Comparison of ENCODE assay signal across 22 cellular contexts in the genomic region with DNA sequence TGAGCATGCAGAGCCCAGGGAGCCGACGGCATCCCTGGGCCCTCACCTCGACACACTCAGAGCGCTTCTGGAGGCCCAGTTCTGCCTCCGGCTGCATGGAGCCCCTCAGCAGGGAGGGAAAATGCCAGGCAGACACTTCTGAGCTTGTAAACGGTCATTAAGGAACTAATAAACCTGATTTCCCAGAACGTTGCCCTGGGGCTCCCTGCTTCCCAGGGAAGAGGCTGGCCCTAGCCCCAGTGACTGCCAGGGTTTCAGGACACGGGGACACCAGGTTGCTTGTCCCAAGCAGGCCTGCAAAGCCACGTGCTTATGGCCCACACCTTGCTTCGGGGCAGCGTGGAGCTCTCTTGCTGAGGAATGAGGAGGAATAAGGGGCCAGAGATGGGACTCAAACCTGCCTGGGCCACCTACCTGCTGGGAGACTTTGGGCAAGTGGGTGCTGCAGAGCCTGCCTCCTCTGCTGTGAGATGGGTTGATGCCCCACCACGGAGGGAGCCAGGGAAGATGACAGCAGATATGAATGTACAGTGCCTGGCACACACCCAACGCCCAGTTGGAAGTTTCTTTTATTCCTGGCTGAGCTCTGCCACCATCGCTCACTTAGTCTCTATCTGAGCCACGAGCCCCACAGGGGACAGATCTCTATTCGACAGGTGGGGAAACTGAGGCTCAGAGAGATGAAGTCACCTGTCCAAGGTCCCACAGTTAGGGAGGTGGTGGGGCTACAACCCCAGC. TPM values are rescaled to one million over a fixed set of nuclear protein-coding genes. Genes with fewer than 3 reads are reported as not detected.
DNase-seq lines count a peak whose midpoint lies in the region; ATAC-seq, FAIRE-seq and TF ChIP-seq lines count a peak whose summit lies in the region.
"Had no signal": no experiment of that assay in that cellular context is flagged by ENCODE, and none has a peak within 500 bp of the region (broad histone marks: within the 10 kb centered on the region; RNA-seq: fewer than 3 reads in every experiment).

No MANE protein-coding gene starts in this region.

- no peak for ATAC-seq in stimulated activated naive B cell treated with anti-CD40 and anti-IgM and Interleukin-4, amounts not matched to agents 10 μg/mL and 1 μg/mL and 100 μg/mL, for 72 hours (replicated peaks)
- ATAC-seq: A549; activated T-cell treated with anti-CD3 and anti-CD28 coated beads, Interleukin-2, amount 50 U/mL, for 4 hours had no signal

- H3K27ac Mint-ChIP-seq in activated CD4-positive, alpha-beta T cell treated with anti-CD3 and anti-CD28 coated beads, Interleukin-2, amount 10 ng/mL, durations not matched to agents 7 days and 5 days: peak overlapping the region; percentile 68
- H3K27ac Mint-ChIP-seq in immature natural killer cell (peak overlapping the region; percentile 99 to 100 (median 100)), osteocyte (ENCODE audit: unreplicated experiment) (no peak overlapping the region)
- H3K27ac Mint-ChIP-seq in stimulated activated naive B cell treated with anti-CD40 and anti-IgM and Interleukin-4, amounts not matched to agents 10 μg/mL and 1 μg/mL and 100 μg/mL, for 72 hours: peak overlapping the region; percentile 95
- H3K27ac Mint-ChIP-seq: activated naive CD4-positive, alpha-beta T cell treated with anti-CD3 and anti-CD28 coated beads, Interleukin-2, amount 50 U/mL, for 24 hours had no signal

- peaks cover 73% of the 10 kb centered on the region for H3K4me1 Mint-ChIP-seq in activated CD4-positive, alpha-beta T cell treated with anti-CD3 and anti-CD28 coated beads, Interleukin-2, amount 10 ng/mL, durations not matched to agents 7 days and 5 days
- H3K4me1 Mint-ChIP-seq in immature natural killer cell: peaks cover 95 to 97% of the 10 kb centered on the region in 2 donors
- peaks cover 81 to 94% of the 10 kb centered on the region in 2 donors for H3K4me1 Mint-ChIP-seq in stimulated activated naive B cell treated with anti-CD40 and anti-IgM and Interleukin-4, amounts not matched to agents 10 μg/mL and 1 μg/mL and 100 μg/mL, for 72 hours
- H3K4me1 Mint-ChIP-seq in osteocyte (ENCODE audit: unreplicated experiment): peaks cover 70% of the 10 kb centered on the region

- no peak for FAIRE-seq in GM19239 (lab: Jason Lieb, UNC)
- FAIRE-seq: A549, endothelial cell of umbilical vein, islet of Langerhans, urothelium cell line had no signal

- H3K27me3 Mint-ChIP-seq in activated CD4-positive, alpha-beta T cell treated with anti-CD3 and anti-CD28 coated beads, Interleukin-2, amount 10 ng/mL, durations not matched to agents 7 days and 5 days: no peaks in the 10 kb centered on the region
- H3K27me3 Mint-ChIP-seq in immature natural killer cell (ENCODE audit: low read depth in 3 of 3) (peaks cover 16 to 34% (median 29%) of the 10 kb centered on the region in 3 donors), osteocyte (ENCODE audit: unreplicated experiment) (no peaks in the 10 kb centered on the region)
- H3K27me3 Mint-ChIP-seq in stimulated activated naive B cell treated with anti-CD40 and anti-IgM and Interleukin-4, amounts not matched to agents 10 μg/mL and 1 μg/mL and 100 μg/mL, for 72 hours: no peaks in the 10 kb centered on the region
- H3K27me3 Mint-ChIP-seq: activated CD4-positive, alpha-beta memory T cell treated with anti-CD3 and anti-CD28 coated beads, Interleukin-2, amount 10 ng/mL, durations not matched to agents 7 days and 5 days; activated naive CD4-positive, alpha-beta T cell treated with anti-CD3 and anti-CD28 coated beads, Interleukin-2, amount 50 U/mL, for 24 hours; CD4-positive, CD25-positive, alpha-beta regulatory T cell had no signal

- no peak overlapping the region for H3K4me3 Mint-ChIP-seq in activated CD4-positive, alpha-beta T cell treated with anti-CD3 and anti-CD28 coated beads, Interleukin-2, amount 10 ng/mL, durations not matched to agents 7 days and 5 days
- H3K4me3 Mint-ChIP-seq in immature natural killer cell: peak overlapping the region in 4 of 5 donors; percentile 8 to 63 (median 51)
- H3K4me3 Mint-ChIP-seq in stimulated activated naive B cell treated with anti-CD40 and anti-IgM and Interleukin-4, amounts not matched to agents 10 μg/mL and 1 μg/mL and 100 μg/mL, for 72 hours: peak overlapping the region in 1 of 2 donors; percentile 48
- no peak overlapping the region for H3K4me3 Mint-ChIP-seq in osteocyte (ENCODE audit: unreplicated experiment)
- H3K4me3 Mint-ChIP-seq: activated CD4-positive, alpha-beta memory T cell treated with anti-CD3 and anti-CD28 coated beads, Interleukin-2, amount 10 ng/mL, durations not matched to agents 7 days and 5 days; activated naive CD4-positive, alpha-beta T cell treated with anti-CD3 and anti-CD28 coated beads, Interleukin-2, amount 50 U/mL, for 24 hours; activated T-cell treated with anti-CD3 and anti-CD28 coated beads, Interleukin-2, amount 50 U/mL, for 4 hours had no signal

- no peaks in the 10 kb centered on the region for H3K9me3 Mint-ChIP-seq in activated CD4-positive, alpha-beta T cell treated with anti-CD3 and anti-CD28 coated beads, Interleukin-2, amount 10 ng/mL, durations not matched to agents 7 days and 5 days
- H3K9me3 Mint-ChIP-seq in immature natural killer cell (no peaks in the 10 kb centered on the region), osteocyte (ENCODE audit: unreplicated experiment) (no peaks in the 10 kb centered on the region)
- no peaks in the 10 kb centered on the region for H3K9me3 Mint-ChIP-seq in stimulated activated naive B cell treated with anti-CD40 and anti-IgM and Interleukin-4, amounts not matched to agents 10 μg/mL and 1 μg/mL and 100 μg/mL, for 72 hours
- H3K9me3 Mint-ChIP-seq: activated CD4-positive, alpha-beta memory T cell treated with anti-CD3 and anti-CD28 coated beads, Interleukin-2, amount 10 ng/mL, durations not matched to agents 7 days and 5 days; activated naive CD4-positive, alpha-beta T cell treated with anti-CD3 and anti-CD28 coated beads, Interleukin-2, amount 50 U/mL, for 24 hours; activated T-cell treated with anti-CD3 and anti-CD28 coated beads, Interleukin-2, amount 50 U/mL, for 4 hours; CD4-positive, CD25-positive, alpha-beta regulatory T cell had no signal

- H3K36me3 Mint-ChIP-seq in activated CD4-positive, alpha-beta T cell treated with anti-CD3 and anti-CD28 coated beads, Interleukin-2, amount 10 ng/mL, durations not matched to agents 7 days and 5 days (ENCODE audit: low read depth): peaks cover 7% of the 10 kb centered on the region
- H3K36me3 Mint-ChIP-seq in immature natural killer cell (peaks cover 3 to 7% (median 4%) of the 10 kb centered on the region in 3 donors), osteocyte (ENCODE audit: unreplicated experiment) (no peaks in the 10 kb centered on the region)
- peaks cover 17 to 19% of the 10 kb centered on the region in 2 donors for H3K36me3 Mint-ChIP-seq in stimulated activated naive B cell treated with anti-CD40 and anti-IgM and Interleukin-4, amounts not matched to agents 10 μg/mL and 1 μg/mL and 100 μg/mL, for 72 hours
- H3K36me3 Mint-ChIP-seq: activated naive CD4-positive, alpha-beta T cell treated with anti-CD3 and anti-CD28 coated beads, Interleukin-2, amount 50 U/mL, for 24 hours; CD4-positive, CD25-positive, alpha-beta regulatory T cell had no signal

- no peak for TF ChIP-seq CTCF in osteocyte (IDR thresholded peaks at IDR 0.05)

- POLR2A ChIA-PET in activated CD4-positive, alpha-beta T cell treated with anti-CD3 and anti-CD28 coated beads, Interleukin-2, amount 10 ng/mL, durations not matched to agents 7 days and 5 days (lab: Charles Lee): interaction anchor here (0.7 kb wide), 1 partner anchor 227 kb away, joined by 3 read pairs; no protein-coding TSS in a partner anchor

- CTCF ChIA-PET in activated CD4-positive, alpha-beta T cell treated with anti-CD3 and anti-CD28 coated beads, Interleukin-2, amount 10 ng/mL, durations not matched to agents 7 days and 5 days (lab: Charles Lee): interaction anchor here (1.0 to 1.3 kb wide), 2 partner anchors 16 to 375 kb away, joined by 3 read pairs; no protein-coding TSS in a partner anchor

- DNase-seq in activated CD4-positive, alpha-beta T cell treated with anti-CD3 and anti-CD28 coated beads, Interleukin-2, amount 10 ng/mL, durations not matched to agents 7 days and 5 days: no peak
- DNase-seq in activated CD4-positive, alpha-beta T cell treated with anti-CD3 and anti-CD28 coated beads, Interleukin-2, amount 50 U/mL, for 1 hour: no peak
- peak; percentile 21 for DNase-seq in NCI-H69 (lab: John Stamatoyannopoulos, UW)
- DNase-seq in immature natural killer cell: no peak
- DNase-seq in stimulated activated naive B cell treated with anti-CD40 and anti-IgM and Interleukin-4, amounts not matched to agents 10 μg/mL and 1 μg/mL and 100 μg/mL, for 72 hours: no peak
- no peak for DNase-seq in GM19239 (ENCODE audit: insufficient read length, low spot score)
- no peak for DNase-seq in iPS-NIHi7 (ENCODE audit: extremely low spot score)
- no peak for DNase-seq in osteocyte (ENCODE audit: extremely low spot score, unreplicated experiment)
- DNase-seq: activated CD4-positive, alpha-beta memory T cell treated with anti-CD3 and anti-CD28 coated beads, Interleukin-2, amount 10 ng/mL, durations not matched to agents 7 days and 5 days; activated T-cell treated with anti-CD3 and anti-CD28 coated beads, Interleukin-2, amount 50 U/mL, for 4 hours; CD4-positive, CD25-positive, alpha-beta regulatory T cell; cortex of kidney; HCEC 1CT; mammary epithelial cell; NCI-H1436 treated with DMSO at 0.1 percent for 48 hours; NCI-H2227 treated with DMSO at 0.1 percent for 48 hours had no signal

RNA-seq across cellular contexts. Expression of a gene that starts 5.4 kb away (rescaled TPM):
- 10 to 100 TPM; 37.1 to 41.6 TPM for total RNA-seq in activated CD4-positive, alpha-beta T cell treated with anti-CD3 and anti-CD28 coated beads, Interleukin-2, amount 10 ng/mL, durations not matched to agents 7 days and 5 days
- 10 to 100 TPM; 19.3 to 90.5 (median 23.6) TPM for polyA plus RNA-seq in immature natural killer cell
- total RNA-seq in osteocyte: 14.5 and 17.5 TPM in 2 replicates

RNA-seq across cellular contexts. Expression of a gene that starts 28.4 kb away (rescaled TPM):
- total RNA-seq in activated CD4-positive, alpha-beta T cell treated with anti-CD3 and anti-CD28 coated beads, Interleukin-2, amount 10 ng/mL, durations not matched to agents 7 days and 5 days: not detected
- polyA plus RNA-seq in immature natural killer cell: under 1 TPM in 1 of 3 donors, not detected in 2; 0.34 TPM
- not detected in 2 replicates for total RNA-seq in osteocyte
- total RNA-seq: activated CD4-positive, alpha-beta memory T cell treated with anti-CD3 and anti-CD28 coated beads, Interleukin-2, amount 10 ng/mL, durations not matched to agents 7 days and 5 days; activated T-cell treated with anti-CD3 and anti-CD28 coated beads, Interleukin-2, amount 50 U/mL, for 4 hours; CD4-positive, CD25-positive, alpha-beta regulatory T cell; endothelial cell of umbilical vein; M059J; mammary epithelial cell had no signal
- polyA plus RNA-seq: CD4-positive, CD25-positive, alpha-beta regulatory T cell; endothelial cell of umbilical vein had no signal

RNA-seq across cellular contexts. Expression of a gene that starts 41.7 kb away (rescaled TPM):
- not detected for total RNA-seq in activated CD4-positive, alpha-beta T cell treated with anti-CD3 and anti-CD28 coated beads, Interleukin-2, amount 10 ng/mL, durations not matched to agents 7 days and 5 days
- polyA plus RNA-seq in immature natural killer cell: under 1 TPM in 2 of 3 donors, not detected in 1; 0.09 to 0.41 TPM
- total RNA-seq in osteocyte: 8.6 and 9.1 TPM in 2 replicates
- total RNA-seq: activated CD4-positive, alpha-beta memory T cell treated with anti-CD3 and anti-CD28 coated beads, Interleukin-2, amount 10 ng/mL, durations not matched to agents 7 days and 5 days; activated T-cell treated with anti-CD3 and anti-CD28 coated beads, Interleukin-2, amount 50 U/mL, for 4 hours; CD4-positive, CD25-positive, alpha-beta regulatory T cell had no signal
- polyA plus RNA-seq: CD4-positive, CD25-positive, alpha-beta regulatory T cell had no signal

RNA-seq across cellular contexts. Expression of a gene that starts 42.9 kb away (rescaled TPM):
- total RNA-seq in activated CD4-positive, alpha-beta T cell treated with anti-CD3 and anti-CD28 coated beads, Interleukin-2, amount 10 ng/mL, durations not matched to agents 7 days and 5 days: 10 to 100 TPM; 30.5 to 31.3 TPM
- 10 to 100 TPM in 1 of 3 donors, 1 to 10 TPM in 1, under 1 TPM in 1; 0.19 to 14.3 (median 5.2) TPM for polyA plus RNA-seq in immature natural killer cell
- total RNA-seq in osteocyte: 30.7 and 32.4 TPM in 2 replicates

RNA-seq across cellular contexts. Expression of a gene that starts 44.0 kb away (rescaled TPM):
- not detected for total RNA-seq in activated CD4-positive, alpha-beta T cell treated with anti-CD3 and anti-CD28 coated beads, Interleukin-2, amount 10 ng/mL, durations not matched to agents 7 days and 5 days
- 1 to 10 TPM; 2.8 to 5.3 (median 3.1) TPM for polyA plus RNA-seq in immature natural killer cell
- total RNA-seq in osteocyte: 1.3 and 1.4 TPM in 2 replicates
- total RNA-seq: activated CD4-positive, alpha-beta memory T cell treated with anti-CD3 and anti-CD28 coated beads, Interleukin-2, amount 10 ng/mL, durations not matched to agents 7 days and 5 days; activated T-cell treated with anti-CD3 and anti-CD28 coated beads, Interleukin-2, amount 50 U/mL, for 4 hours; CD4-positive, CD25-positive, alpha-beta regulatory T cell; endothelial cell of umbilical vein had no signal
- polyA plus RNA-seq: A549, endothelial cell of umbilical vein had no signal

Comparison
In these comparisons a context has a peak if more than half of its experiments do, and no peak if none do; other contexts are left out.
1. H3K4me3 Mint-ChIP-seq: peak in immature natural killer cell (4 of 5); none in activated CD4-positive, alpha-beta T cell treated with anti-CD3 and anti-CD28 coated beads, Interleukin-2, amount 10 ng/mL, durations not matched to agents 7 days and 5 days (single experiment) and osteocyte (single experiment).